12 cellular contexts compared by ENCODE assay signal in the genomic region with DNA sequence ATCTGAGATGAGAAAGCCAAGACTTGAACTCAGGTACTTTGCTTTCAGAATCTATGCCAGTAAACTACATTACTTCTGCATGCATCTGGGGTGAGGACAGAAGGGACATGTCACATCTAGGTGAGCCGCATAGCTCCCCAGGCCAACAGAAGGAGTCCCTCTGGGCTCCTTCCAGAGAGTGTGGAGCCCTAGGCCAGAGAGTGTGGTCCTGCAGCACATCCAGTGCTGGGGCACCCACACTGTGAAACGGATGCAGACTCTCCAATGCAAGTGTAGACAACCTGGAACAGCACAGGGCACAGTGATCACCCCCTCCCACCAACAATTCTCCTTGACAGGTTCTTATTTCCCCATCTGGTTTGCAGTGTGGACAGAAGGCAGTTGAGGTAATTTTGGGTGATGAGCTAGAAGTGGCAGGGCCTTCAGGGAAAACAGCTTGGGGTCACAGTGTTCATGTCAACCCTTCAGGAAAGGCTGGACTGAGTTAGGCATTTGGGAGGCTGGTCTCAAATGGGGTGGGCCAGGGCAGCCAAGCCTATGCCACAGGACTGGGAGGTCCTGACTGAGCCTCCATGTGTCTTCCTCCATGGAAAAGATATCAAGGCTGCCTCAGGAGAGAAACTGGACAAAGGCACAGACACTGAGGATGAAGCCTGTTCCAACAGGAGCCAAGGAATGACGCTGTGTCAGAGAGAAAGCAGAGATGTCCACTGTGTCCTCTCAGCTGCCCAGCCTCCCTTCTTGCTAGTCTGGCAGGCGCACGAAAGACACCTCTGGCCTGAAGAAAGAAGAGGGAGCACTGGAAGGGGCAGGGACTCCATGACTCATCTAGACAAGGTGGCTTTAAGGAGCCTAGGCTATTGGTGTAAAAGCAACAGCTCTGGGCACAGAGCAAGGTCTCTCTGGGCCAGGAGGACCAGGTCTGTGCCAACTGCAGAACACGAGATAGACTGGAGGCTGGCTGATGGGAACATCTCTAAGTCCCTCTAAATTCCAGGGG. TPM values are rescaled to one million over a fixed set of nuclear protein-coding genes. Genes with fewer than 3 reads are reported as not detected.
DNase-seq lines count a peak whose midpoint lies in the region; ATAC-seq and TF ChIP-seq lines count a peak whose summit lies in the region.
"Had no signal": no experiment of that assay in that cellular context is flagged by ENCODE, and none has a peak within 500 bp of the region (broad histone marks: within the 10 kb centered on the region; RNA-seq: fewer than 3 reads in every experiment).

No MANE protein-coding gene starts in this region.

- no peaks in the 10 kb centered on the region for H3K9me3 ChIP-seq in right atrium auricular region
- H3K9me3 ChIP-seq in effector memory CD4-positive, alpha-beta T cell (ENCODE audit: control insufficient read depth, low read length), result no peaks in the 10 kb centered on the region
- no peaks in the 10 kb centered on the region for H3K9me3 ChIP-seq in vagina

- peaks cover 33 to 38% of the 10 kb centered on the region in 2 donors for H3K4me1 Mint-ChIP-seq in natural killer cell treated with Interleukin-12 subunit alpha and Interleukin-12 subunit beta and Interleukin-15 and Interleukin-18, amount 100 ng/mL, for 72 hours (ENCODE audit: low read depth in 2 of 2)

- no peaks in the 10 kb centered on the region for H3K9me3 Mint-ChIP-seq in natural killer cell treated with Interleukin-12 subunit alpha and Interleukin-12 subunit beta and Interleukin-15 and Interleukin-18, amount 100 ng/mL, for 72 hours
- H3K9me3 Mint-ChIP-seq: stimulated activated memory B cell treated with anti-CD40 and anti-IgM and Interleukin-4, amounts not matched to agents 10 μg/mL and 1 μg/mL and 100 μg/mL, for 72 hours had no signal

- H3K27ac Mint-ChIP-seq in natural killer cell treated with Interleukin-12 subunit alpha and Interleukin-12 subunit beta and Interleukin-15 and Interleukin-18, amount 100 ng/mL, for 72 hours, result peak overlapping the region in 1 of 2 donors; percentile 45
- H3K27ac Mint-ChIP-seq: stimulated activated memory B cell treated with anti-CD40 and anti-IgM and Interleukin-4, amounts not matched to agents 10 μg/mL and 1 μg/mL and 100 μg/mL, for 72 hours had no signal

- H3K27ac ChIP-seq in right atrium auricular region (peak overlapping the region; percentile 85 to 90), vagina (peak overlapping the region; percentile 95)
- H3K27ac ChIP-seq in effector memory CD4-positive, alpha-beta T cell (ENCODE audit: insufficient read depth, low read length, poor library complexity, severe bottlenecking), result peak overlapping the region; percentile 24
- H3K27ac ChIP-seq: C4-2B, VCaP had no signal

- peak overlapping the region; percentile 76 for H3K4me3 Mint-ChIP-seq in natural killer cell treated with Interleukin-12 subunit alpha and Interleukin-12 subunit beta and Interleukin-15 and Interleukin-18, amount 100 ng/mL, for 72 hours

- TF ChIP-seq CTCF in right atrium auricular region (IDR thresholded peaks at IDR 0.05) (no peak), vagina (IDR thresholded peaks at IDR 0.05) (no peak)

- peaks cover 7 to 8% of the 10 kb centered on the region in 2 donors for H3K27me3 Mint-ChIP-seq in natural killer cell treated with Interleukin-12 subunit alpha and Interleukin-12 subunit beta and Interleukin-15 and Interleukin-18, amount 100 ng/mL, for 72 hours

- intact Hi-C loops in left ventricle myocardium superior (cut with micrococcal nuclease), result no loop called here
- intact Hi-C loops in vagina (cut with DNase I), result no loop called here

- H3K36me3 ChIP-seq in right atrium auricular region, result no peaks in the 10 kb centered on the region
- no peaks in the 10 kb centered on the region for H3K36me3 ChIP-seq in effector memory CD4-positive, alpha-beta T cell (ENCODE audit: control insufficient read depth, insufficient read depth, low read length)
- H3K36me3 ChIP-seq in vagina, result no peaks in the 10 kb centered on the region

- H3K27me3 ChIP-seq in right atrium auricular region, result no peaks in the 10 kb centered on the region
- no peaks in the 10 kb centered on the region for H3K27me3 ChIP-seq in effector memory CD4-positive, alpha-beta T cell (replicated peaks; ENCODE audit: control insufficient read depth, insufficient read depth, low read length, poor library complexity, severe bottlenecking)
- H3K27me3 ChIP-seq in vagina, result no peaks in the 10 kb centered on the region

- no peak for TF ChIP-seq POLR2A in vagina (IDR thresholded peaks at IDR 0.05)

- no peak overlapping the region for H3K4me3 ChIP-seq in right atrium auricular region
- no peak overlapping the region for H3K4me3 ChIP-seq in effector memory CD4-positive, alpha-beta T cell (ENCODE audit: insufficient read depth, low read depth, low read length, poor library complexity, severe bottlenecking)
- no peak overlapping the region for H3K4me3 ChIP-seq in vagina

- DNase-seq in right atrium auricular region (ENCODE audit: low spot score) (no peak), left ventricle myocardium superior (no peak), vagina (ENCODE audit: extremely low spot score in 2 of 2) (peak in 1 of 2 donors; percentile 84), NCI-H2029 (lab: John Stamatoyannopoulos, UW) (no peak)
- no peak for DNase-seq in effector memory CD4-positive, alpha-beta T cell
- DNase-seq in natural killer cell treated with Interleukin-12 subunit alpha and Interleukin-12 subunit beta and Interleukin-15 and Interleukin-18, amount 100 ng/mL, for 72 hours (ENCODE audit: low spot score), result peak; percentile 53

- no peaks in the 10 kb centered on the region for H3K36me3 Mint-ChIP-seq in natural killer cell treated with Interleukin-12 subunit alpha and Interleukin-12 subunit beta and Interleukin-15 and Interleukin-18, amount 100 ng/mL, for 72 hours
- H3K36me3 Mint-ChIP-seq: stimulated activated memory B cell treated with anti-CD40 and anti-IgM and Interleukin-4, amounts not matched to agents 10 μg/mL and 1 μg/mL and 100 μg/mL, for 72 hours had no signal

- ATAC-seq in left ventricle myocardium superior (no peak), HG02642 (IDR thresholded peaks at IDR 0.05; ENCODE audit: poor library complexity, unreplicated experiment) (no peak), HG03175 (IDR thresholded peaks at IDR 0.05; ENCODE audit: unreplicated experiment) (no peak)
- ATAC-seq in natural killer cell treated with Interleukin-12 subunit alpha and Interleukin-12 subunit beta and Interleukin-15 and Interleukin-18, amount 100 ng/mL, for 72 hours, result no peak
- ATAC-seq: stimulated activated memory B cell treated with anti-CD40 and anti-IgM and Interleukin-4, amounts not matched to agents 10 μg/mL and 1 μg/mL and 100 μg/mL, for 72 hours had no signal

- H3K4me1 ChIP-seq in right atrium auricular region (peaks cover 0 to 51% of the 10 kb centered on the region in 2 donors), vagina (peaks cover 77% of the 10 kb centered on the region)
- H3K4me1 ChIP-seq in effector memory CD4-positive, alpha-beta T cell (ENCODE audit: control insufficient read depth, insufficient read depth, low read length, poor library complexity, severe bottlenecking), result peaks cover 33% of the 10 kb centered on the region

RNA-seq across cellular contexts. Expression of a gene that starts 1.7 kb away (rescaled TPM):
- 10 to 100 TPM in 1 of 2 donors, 1 to 10 TPM in 1; 8.7 to 15.5 TPM for total RNA-seq in right atrium auricular region
- total RNA-seq in left ventricle myocardium superior, result 6.9 TPM
- 1 to 10 TPM; 5.8 to 7.7 TPM for total RNA-seq in natural killer cell treated with Interleukin-12 subunit alpha and Interleukin-12 subunit beta and Interleukin-15 and Interleukin-18, amount 100 ng/mL, for 72 hours
- total RNA-seq in vagina, result 68.5 TPM

RNA-seq across cellular contexts. Expression of a gene that starts 11.2 kb away (rescaled TPM):
- total RNA-seq in right atrium auricular region (under 1 TPM; 0.22 to 0.35 TPM), left ventricle myocardium superior (1.1 TPM), vagina (0.25 TPM)
- under 1 TPM; 0.25 to 0.52 TPM for total RNA-seq in natural killer cell treated with Interleukin-12 subunit alpha and Interleukin-12 subunit beta and Interleukin-15 and Interleukin-18, amount 100 ng/mL, for 72 hours
- total RNA-seq: lung microvascular endothelial cell had no signal

RNA-seq across cellular contexts. Expression of a gene that starts 37.2 kb away (rescaled TPM):
- 10 to 100 TPM in 1 of 2 donors, 1 to 10 TPM in 1; 4.2 to 12.2 TPM for total RNA-seq in right atrium auricular region
- 2.7 TPM for total RNA-seq in left ventricle myocardium superior
- total RNA-seq in natural killer cell treated with Interleukin-12 subunit alpha and Interleukin-12 subunit beta and Interleukin-15 and Interleukin-18, amount 100 ng/mL, for 72 hours, result 10 to 100 TPM in 1 of 2 donors, 1 to 10 TPM in 1; 8.2 to 16.9 TPM
- 7.9 TPM for total RNA-seq in vagina

Comparison
In these comparisons a context has a peak if more than half of its experiments do, and no peak if none do; other contexts are left out.
1. H3K27ac ChIP-seq: peak in every context shown above with its lines; median percentile 95 in vagina; 88 in right atrium auricular region; 24 in effector memory CD4-positive, alpha-beta T cell.